Comparison of ENCODE assay signal across 17 cellular contexts in the genomic region with DNA sequence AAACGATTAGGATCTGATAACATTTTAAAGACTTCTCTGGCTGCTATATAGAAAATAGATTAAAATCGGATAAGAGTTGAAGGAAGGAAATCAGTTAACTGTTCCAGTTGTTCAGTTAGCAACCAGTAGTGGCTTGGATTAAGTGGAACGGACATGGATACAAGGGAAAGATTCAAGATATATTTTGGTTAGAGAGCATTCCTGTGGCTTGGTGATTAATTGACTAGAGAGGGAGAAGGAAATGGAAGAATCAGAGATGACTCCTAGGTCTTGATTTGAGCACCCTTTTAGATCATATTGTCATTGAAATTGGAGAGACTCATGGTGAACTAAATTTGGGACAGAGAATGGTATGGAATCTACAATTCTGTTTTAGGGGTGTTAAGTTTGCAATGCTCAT.
A peak's percentile ranks its signal among the peaks of the same experiment; 100 is the strongest.
DNase-seq lines count a peak whose midpoint lies in the region; TF ChIP-seq lines count a peak whose summit lies in the region.
"Had no signal": no experiment of that assay in that cellular context is flagged by ENCODE, and none has a peak within 500 bp of the region (broad histone marks: within the 10 kb centered on the region; RNA-seq: fewer than 3 reads in every experiment).

No MANE protein-coding gene starts in this region.

- TF ChIP-seq CTCF in GM10266 (IDR thresholded peaks at IDR 0.05; ENCODE audit: control insufficient read depth, insufficient read depth, low read depth, missing control alignments), result no peak

- peak; percentile 45 for DNase-seq in AG08395 (ENCODE audit: low spot score)
- peak; percentile 77 for DNase-seq in HT1080 (ENCODE audit: low read depth)
- DNase-seq in astrocyte of the hippocampus (ENCODE audit: low read depth, low spot score), result peak; percentile 16
- DNase-seq in hepatic stellate cell (ENCODE audit: low spot score), result peak; percentile 8
- DNase-seq in DMS153 (lab: John Stamatoyannopoulos, UW), result no peak
- DNase-seq in DMS79 (lab: John Stamatoyannopoulos, UW), result no peak
- DNase-seq in GM10266 (ENCODE audit: extremely low spot score), result no peak
- DNase-seq in NCI-H2081 treated with DMSO at 0.1 percent for 48 hours (lab: John Stamatoyannopoulos, UW), result no peak
- DNase-seq: activated CD4-positive, alpha-beta T cell treated with anti-CD3 and anti-CD28 coated beads for 1 hour; hypothalamus; MV-4-11; naive thymus-derived CD4-positive, alpha-beta T cell; NCI-H187; NCI-H446; right cardiac atrium; RPMI8226; uterus had no signal

Comparison
In these comparisons a context has a peak if more than half of its experiments do, and no peak if none do; other contexts are left out.
1. DNase-seq: peak in AG08395 (single experiment), HT1080 (single experiment), astrocyte of the hippocampus (single experiment) and hepatic stellate cell (single experiment); none in DMS153 (single experiment), DMS79 (single experiment), GM10266 (single experiment) and NCI-H2081 treated with DMSO at 0.1 percent for 48 hours (single experiment).